In genomic region chr9:89234636-89235035, GRCh38 we compare ENCODE assay signal across 8 cellular contexts. TPM values are rescaled to one million over a fixed set of nuclear protein-coding genes. Genes with fewer than 3 reads are reported as not detected.
DNase-seq lines count a peak whose midpoint lies in the region; ATAC-seq, FAIRE-seq and TF ChIP-seq lines count a peak whose summit lies in the region.

No MANE protein-coding gene starts in this region.

- H3K4me3 Mint-ChIP-seq in activated CD4-positive, alpha-beta T cell treated with anti-CD3 and anti-CD28 coated beads, Interleukin-2, amount 10 ng/mL, durations not matched to agents 7 days and 5 days, result no peak overlapping the region

- H3K36me3 ChIP-seq in heart right ventricle, result no peaks in the 10 kb centered on the region

- H3K27me3 ChIP-seq in heart right ventricle, result peaks cover 0 to 70% (median 20%) of the 10 kb centered on the region in 7 donors

- 5 to 7% methylated on average over 28 of the region's 28 CpGs for WGBS in heart right ventricle, 2 donors

- H3K36me3 Mint-ChIP-seq in activated CD4-positive, alpha-beta T cell treated with anti-CD3 and anti-CD28 coated beads, Interleukin-2, amount 10 ng/mL, durations not matched to agents 7 days and 5 days (ENCODE audit: low read depth), result no peaks in the 10 kb centered on the region

- intact Hi-C loops in heart right ventricle (cut with DNase I), result no loop called here

- CTCF ChIA-PET in activated CD4-positive, alpha-beta T cell treated with anti-CD3 and anti-CD28 coated beads, Interleukin-2, amount 10 ng/mL, durations not matched to agents 7 days and 5 days (lab: Charles Lee), result no interaction called here

- peaks cover 72% of the 10 kb centered on the region for H3K27me3 Mint-ChIP-seq in activated CD4-positive, alpha-beta T cell treated with anti-CD3 and anti-CD28 coated beads, Interleukin-2, amount 10 ng/mL, durations not matched to agents 7 days and 5 days

- peak; percentile 50 for FAIRE-seq in GM12891 (lab: Jason Lieb, UNC)

- peak overlapping the region in 7 of 10 donors; percentile 2 to 28 (median 22) for H3K4me3 ChIP-seq in heart right ventricle

- H3K27ac Mint-ChIP-seq in activated CD4-positive, alpha-beta T cell treated with anti-CD3 and anti-CD28 coated beads, Interleukin-2, amount 10 ng/mL, durations not matched to agents 7 days and 5 days, result no peak overlapping the region

- peaks cover 16% of the 10 kb centered on the region for H3K4me1 Mint-ChIP-seq in activated CD4-positive, alpha-beta T cell treated with anti-CD3 and anti-CD28 coated beads, Interleukin-2, amount 10 ng/mL, durations not matched to agents 7 days and 5 days

- H3K27ac ChIP-seq in heart right ventricle, result no peak overlapping the region

- peak; percentile 43 for ATAC-seq in HG02610 (IDR thresholded peaks at IDR 0.05; ENCODE audit: unreplicated experiment)
- peak in 2 of 8 donors; percentile 52 to 57 for ATAC-seq in heart right ventricle

- peaks cover 0 to 28% (median 8%) of the 10 kb centered on the region in 11 donors for H3K9me3 ChIP-seq in heart right ventricle

- H3K4me1 ChIP-seq in heart right ventricle, result peaks cover 0 to 7% (median 0%) of the 10 kb centered on the region in 9 donors

- H3K9me3 Mint-ChIP-seq in activated CD4-positive, alpha-beta T cell treated with anti-CD3 and anti-CD28 coated beads, Interleukin-2, amount 10 ng/mL, durations not matched to agents 7 days and 5 days, result no peaks in the 10 kb centered on the region

- DNase-seq in GM12891 (ENCODE audit: insufficient read length, low spot score) (no peak), heart right ventricle (no peak), Kasumi-1 (lab: John Stamatoyannopoulos, UW) (no peak), NCI-H2081 treated with DMSO at 0.1 percent for 48 hours (lab: John Stamatoyannopoulos, UW) (no peak), GM03348 (ENCODE audit: low spot score) (no peak)
- DNase-seq in activated CD4-positive, alpha-beta T cell treated with anti-CD3 and anti-CD28 coated beads, Interleukin-2, amount 10 ng/mL, durations not matched to agents 7 days and 5 days, result peak; percentile 27
- DNase-seq in stimulated activated CD4-positive, alpha-beta T cell treated with anti-CD3 and anti-CD28 coated beads, Interleukin-4, amount 100 ng/mL, for 24 hours, result peak; percentile 44

- TF ChIP-seq CTCF in heart right ventricle (IDR thresholded peaks at IDR 0.05), result peak in 2 of 9 donors; percentile 8 to 11

- POLR2A ChIA-PET in activated CD4-positive, alpha-beta T cell treated with anti-CD3 and anti-CD28 coated beads, Interleukin-2, amount 10 ng/mL, durations not matched to agents 7 days and 5 days (lab: Charles Lee), result no interaction called here

- no peak for TF ChIP-seq POLR2A in GM12891 (IDR thresholded peaks at IDR 0.05; ENCODE audit: low read depth, low read length)

TF ChIP-seq in GM12891, 5 proteins besides CTCF, POLR2A, EP300 and RAD21:
- no peak for TF ChIP-seq TAF1 (IDR thresholded peaks at IDR 0.05; ENCODE audit: low read depth, low read length)
- TF ChIP-seq PAX5 (IDR thresholded peaks at IDR 0.05; ENCODE audit: insufficient read depth, low read length, severe bottlenecking), result no peak
- TF ChIP-seq POLR2AphosphoS5 (IDR thresholded peaks at IDR 0.05; ENCODE audit: low read depth, low read length), result no peak
- TF ChIP-seq SPI1 (IDR thresholded peaks at IDR 0.05; ENCODE audit: low read depth, low read length), result no peak
- TF ChIP-seq POU2F2 (IDR thresholded peaks at IDR 0.05; ENCODE audit: low read depth, low read length), result no peak

RNA-seq across cellular contexts. Expression of gene SHC3, which starts 56.0 kb away (rescaled TPM):
- 0.06 TPM for polyA plus RNA-seq in GM12891 (2012; ENCODE audit: low read depth, missing spikeins)
- not detected for total RNA-seq in activated CD4-positive, alpha-beta T cell treated with anti-CD3 and anti-CD28 coated beads, Interleukin-2, amount 10 ng/mL, durations not matched to agents 7 days and 5 days
- under 1 TPM; 0.15 to 0.71 (median 0.33) TPM for total RNA-seq in heart right ventricle
- polyA plus RNA-seq in heart right ventricle, result under 1 TPM; 0.29 to 0.68 TPM

Comparison
In these comparisons a context has a peak if more than half of its experiments do, and no peak if none do; other contexts are left out.
1. DNase-seq: peak in activated CD4-positive, alpha-beta T cell treated with anti-CD3 and anti-CD28 coated beads, Interleukin-2, amount 10 ng/mL, durations not matched to agents 7 days and 5 days (single experiment) and stimulated activated CD4-positive, alpha-beta T cell treated with anti-CD3 and anti-CD28 coated beads, Interleukin-4, amount 100 ng/mL, for 24 hours (single experiment); none in GM12891 (single experiment), heart right ventricle (0 of 2), Kasumi-1 (0 of 2), NCI-H2081 treated with DMSO at 0.1 percent for 48 hours (single experiment) and GM03348 (single experiment).